10 cellular contexts compared by ENCODE assay signal in the genomic region with DNA sequence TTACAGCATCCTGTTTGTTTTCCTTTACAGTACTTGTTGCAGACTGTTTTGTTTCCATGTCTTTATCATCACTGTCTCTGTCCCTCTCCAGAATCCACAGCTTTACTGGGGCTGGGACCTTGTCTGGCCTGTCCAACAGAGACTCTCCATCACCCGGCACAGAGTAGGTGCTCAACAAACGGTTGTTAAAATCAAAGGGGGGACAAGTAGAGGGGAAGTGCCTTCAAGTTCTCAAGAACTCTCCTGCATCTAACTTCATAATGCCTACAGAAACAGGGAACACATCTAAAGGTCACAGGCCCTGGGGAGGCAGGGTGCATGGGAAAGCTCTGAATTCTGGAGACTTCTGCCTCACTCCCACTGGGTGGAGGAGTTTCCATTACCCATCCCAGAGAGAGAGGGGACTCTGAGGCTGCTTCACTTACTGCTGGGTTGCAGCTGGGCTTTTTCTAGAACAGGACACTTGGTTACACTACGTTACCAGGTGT. TPM values are rescaled to one million over a fixed set of nuclear protein-coding genes. Genes with fewer than 3 reads are reported as not detected.
DNase-seq lines count a peak whose midpoint lies in the region; ATAC-seq and TF ChIP-seq lines count a peak whose summit lies in the region.
"Had no signal": no experiment of that assay in that cellular context is flagged by ENCODE, and none has a peak within 500 bp of the region (broad histone marks: within the 10 kb centered on the region; RNA-seq: fewer than 3 reads in every experiment).

No MANE protein-coding gene starts in this region.

- no peak for TF ChIP-seq POLR2A in gastrocnemius medialis (IDR thresholded peaks at IDR 0.05)

- H3K27ac ChIP-seq in KOPT-K1 (ENCODE audit: low read depth, low read length, poor library complexity, severe bottlenecking) (peak overlapping the region; percentile 68), gastrocnemius medialis (peak overlapping the region; percentile 50 to 70 (median 56))

- ATAC-seq in effector memory CD8-positive, alpha-beta T cell (replicated peaks), result no peak
- no peak for ATAC-seq in gastrocnemius medialis
- ATAC-seq in HG03135 (IDR thresholded peaks at IDR 0.05; ENCODE audit: unreplicated experiment), result no peak
- ATAC-seq in HG02973 (IDR thresholded peaks at IDR 0.05; ENCODE audit: unreplicated experiment), result no peak
- ATAC-seq in HG03045 (IDR thresholded peaks at IDR 0.05; ENCODE audit: unreplicated experiment), result no peak
- ATAC-seq: K562 had no signal

- H3K36me3 ChIP-seq in KOPT-K1 (ENCODE audit: insufficient read depth, low read length), result no peaks in the 10 kb centered on the region
- H3K36me3 ChIP-seq in gastrocnemius medialis, result no peaks in the 10 kb centered on the region

- peaks cover 35% of the 10 kb centered on the region for H3K4me1 Mint-ChIP-seq in Calu3 (ENCODE audit: low read depth, unreplicated experiment)
- H3K4me1 Mint-ChIP-seq in effector memory CD8-positive, alpha-beta T cell (ENCODE audit: low read depth in 2 of 2), result peaks cover 60 to 69% of the 10 kb centered on the region in 2 donors

- peaks cover 15 to 16% of the 10 kb centered on the region in 2 donors for H3K4me1 ChIP-seq in gastrocnemius medialis

- no peak overlapping the region for H3K4me3 ChIP-seq in gastrocnemius medialis
- H3K4me3 ChIP-seq: K562 had no signal

- DNase-seq in Calu3 (no peak), gastrocnemius medialis (no peak), anterior cingulate cortex (lab: John Stamatoyannopoulos, UW) (no peak)
- no peak for DNase-seq in effector memory CD8-positive, alpha-beta T cell
- DNase-seq: mammary epithelial cell had no signal

- no TSS peak for BruUV-seq in Calu3 (replicated peaks; lab: Mats Ljungman, UMichigan)

- intact Hi-C loops in Calu3 (cut with micrococcal nuclease; ENCODE audit: unreplicated experiment), result loop anchor here (5.0 kb wide), 1 partner anchor 45 kb away; no protein-coding TSS in a partner anchor
- intact Hi-C loops in gastrocnemius medialis (cut with DNase I; ENCODE audit: low total_unique reads), result no loop called here

- in situ Hi-C loops in gastrocnemius medialis (cut with MboI; ENCODE audit: low sequenced_read_pairs in 4 of 4), result no loop called here

- no peaks in the 10 kb centered on the region for H3K9me3 Mint-ChIP-seq in Calu3 (ENCODE audit: low read depth, unreplicated experiment)
- no peaks in the 10 kb centered on the region for H3K9me3 Mint-ChIP-seq in effector memory CD8-positive, alpha-beta T cell

- TF ChIP-seq CTCF in Calu3 (IDR thresholded peaks at IDR 0.05; ENCODE audit: unreplicated experiment) (no peak), gastrocnemius medialis (IDR thresholded peaks at IDR 0.05 in 4 of 5, conservative IDR thresholded peaks at IDR 0.05 in 1 of 5) (no peak)

- CTCF ChIA-PET in Calu3 (lab: Charles Lee), result interaction anchor here (1.4 kb wide), 1 partner anchor 22 kb away, joined by 4 read pairs; no protein-coding TSS in a partner anchor

- no peaks in the 10 kb centered on the region for H3K27me3 Mint-ChIP-seq in Calu3 (ENCODE audit: unreplicated experiment)
- no peaks in the 10 kb centered on the region for H3K27me3 Mint-ChIP-seq in effector memory CD8-positive, alpha-beta T cell

- H3K36me3 Mint-ChIP-seq in Calu3 (ENCODE audit: insufficient read depth, unreplicated experiment), result peaks cover 14% of the 10 kb centered on the region
- H3K36me3 Mint-ChIP-seq in effector memory CD8-positive, alpha-beta T cell (ENCODE audit: insufficient read depth), result peaks cover 51% of the 10 kb centered on the region

- H3K4me3 Mint-ChIP-seq in Calu3 (ENCODE audit: low read depth, unreplicated experiment), result no peak overlapping the region
- H3K4me3 Mint-ChIP-seq in effector memory CD8-positive, alpha-beta T cell, result peak overlapping the region; percentile 83 to 94

- H3K9me3 ChIP-seq in KOPT-K1 (ENCODE audit: insufficient read depth, low read length, poor library complexity, severe bottlenecking) (no peaks in the 10 kb centered on the region), gastrocnemius medialis (no peaks in the 10 kb centered on the region)

- peaks cover 5 to 10% (median 8%) of the 10 kb centered on the region in 3 donors for H3K27me3 ChIP-seq in gastrocnemius medialis

- peak overlapping the region; percentile 55 for H3K27ac Mint-ChIP-seq in Calu3 (ENCODE audit: unreplicated experiment)
- peak overlapping the region; percentile 96 to 99 for H3K27ac Mint-ChIP-seq in effector memory CD8-positive, alpha-beta T cell

RNA-seq across cellular contexts. Expression of a gene that starts 2.3 kb away (rescaled TPM):
- total RNA-seq in Calu3 (2022) (83.0 and 101 TPM in 2 replicates), gastrocnemius medialis (10 to 100 TPM; 17.1 to 39.9 (median 26.7) TPM)
